In genomic region chr1:167332503-167332902, GRCh38 we compare ENCODE assay signal across 19 cellular contexts.
DNase-seq lines count a peak whose midpoint lies in the region; ATAC-seq and TF ChIP-seq lines count a peak whose summit lies in the region.
"Had no signal": no experiment of that assay in that cellular context is flagged by ENCODE, and none has a peak within 500 bp of the region (broad histone marks: within the 10 kb centered on the region; RNA-seq: fewer than 3 reads in every experiment).

No MANE protein-coding gene starts in this region.

- peaks cover 2% of the 10 kb centered on the region; the same call in 1 of the 2 replicates for H3K36me3 ChIP-seq in GM06990 (ENCODE audit: control insufficient read depth, insufficient read depth, low read length)
- no peaks in the 10 kb centered on the region for H3K36me3 ChIP-seq in effector memory CD4-positive, alpha-beta T cell (ENCODE audit: control insufficient read depth, insufficient read depth, low read length)
- H3K36me3 ChIP-seq: BE2C, HAP-1 had no signal

- H3K9me3 ChIP-seq in effector memory CD4-positive, alpha-beta T cell (ENCODE audit: control insufficient read depth, low read length), result no peaks in the 10 kb centered on the region
- H3K9me3 ChIP-seq: BE2C, HAP-1 had no signal

- ATAC-seq in WTC11, result no peak
- ATAC-seq: gastroesophageal sphincter, T-cell had no signal

- H3K36me3 Mint-ChIP-seq in osteocyte (ENCODE audit: unreplicated experiment), result peaks cover 8% of the 10 kb centered on the region
- peaks cover 13% of the 10 kb centered on the region for H3K36me3 Mint-ChIP-seq in mesothelial cell of epicardium
- peaks cover 13% of the 10 kb centered on the region for H3K36me3 Mint-ChIP-seq in WTC11

- no peaks in the 10 kb centered on the region for H3K27me3 ChIP-seq in GM06990 (replicated peaks; ENCODE audit: control insufficient read depth, insufficient read depth, low read length)
- no peaks in the 10 kb centered on the region for H3K27me3 ChIP-seq in effector memory CD4-positive, alpha-beta T cell (replicated peaks; ENCODE audit: control insufficient read depth, insufficient read depth, low read length, poor library complexity, severe bottlenecking)
- H3K27me3 ChIP-seq: ascending aorta, BE2C, gastroesophageal sphincter had no signal

- DNase-seq in GM06990 (ENCODE audit: extremely low read depth, insufficient read length) (no peak), OCI-M1 (lab: John Stamatoyannopoulos, UW) (peak; percentile 51), dedifferentiated amniotic fluid mesenchymal stem cell (ENCODE audit: extremely low spot score) (peak; percentile 26), osteocyte (ENCODE audit: extremely low spot score, unreplicated experiment) (no peak), mesothelial cell of epicardium (ENCODE audit: low spot score in 2 of 2, unreplicated experiment in 2 of 2) (no peak), NCI-H187 treated with DMSO at 0.1 percent for 48 hours (lab: John Stamatoyannopoulos, UW) (no peak), WTC11 (ENCODE audit: low spot score) (no peak)
- DNase-seq in effector memory CD4-positive, alpha-beta T cell, result no peak
- DNase-seq: activated CD4-positive, CD25-positive, alpha-beta regulatory T cell; activated effector memory CD4-positive, alpha-beta T cell treated with Interleukin-2 at 50 U/mL for 16 hours; BE2C; mammary epithelial cell; NCI-H1092; NCI-H748 treated with DMSO at 0.1 percent for 48 hours; T-cell had no signal

- peak overlapping the region; percentile 5 for H3K4me3 ChIP-seq in GM06990 (replicated peaks; ENCODE audit: low read depth, low read length)
- no peak overlapping the region for H3K4me3 ChIP-seq in effector memory CD4-positive, alpha-beta T cell (ENCODE audit: insufficient read depth, low read depth, low read length, poor library complexity, severe bottlenecking)
- H3K4me3 ChIP-seq: ascending aorta, gastroesophageal sphincter, HAP-1 had no signal

- no peaks in the 10 kb centered on the region for H3K4me1 ChIP-seq in effector memory CD4-positive, alpha-beta T cell (ENCODE audit: control insufficient read depth, insufficient read depth, low read length, poor library complexity, severe bottlenecking)
- H3K4me1 ChIP-seq: ascending aorta, BE2C had no signal

- H3K27me3 Mint-ChIP-seq in osteocyte (ENCODE audit: unreplicated experiment) (no peaks in the 10 kb centered on the region), mesothelial cell of epicardium (ENCODE audit: low read depth) (no peaks in the 10 kb centered on the region), WTC11 (ENCODE audit: low read depth) (no peaks in the 10 kb centered on the region)
- H3K27me3 Mint-ChIP-seq: T-cell had no signal

- H3K9me3 Mint-ChIP-seq in osteocyte (ENCODE audit: unreplicated experiment) (peaks cover 4% of the 10 kb centered on the region), mesothelial cell of epicardium (peaks cover 5% of the 10 kb centered on the region), WTC11 (no peaks in the 10 kb centered on the region)

- H3K27ac ChIP-seq in effector memory CD4-positive, alpha-beta T cell (ENCODE audit: insufficient read depth, low read length, poor library complexity, severe bottlenecking), result no peak overlapping the region
- H3K27ac ChIP-seq: ascending aorta, gastroesophageal sphincter had no signal

- H3K4me3 Mint-ChIP-seq in osteocyte (ENCODE audit: unreplicated experiment) (no peak overlapping the region), mesothelial cell of epicardium (no peak overlapping the region), WTC11 (no peak overlapping the region)
- H3K4me3 Mint-ChIP-seq: nephron, T-cell had no signal

- H3K27ac Mint-ChIP-seq in osteocyte (ENCODE audit: unreplicated experiment) (peak overlapping the region; percentile 1), mesothelial cell of epicardium (no peak overlapping the region), WTC11 (no peak overlapping the region)
- H3K27ac Mint-ChIP-seq: nephron, T-cell had no signal

- H3K4me1 Mint-ChIP-seq in osteocyte (ENCODE audit: unreplicated experiment) (peaks cover 21% of the 10 kb centered on the region), mesothelial cell of epicardium (peaks cover 5% of the 10 kb centered on the region), WTC11 (peaks cover 55% of the 10 kb centered on the region)

- TF ChIP-seq CTCF in GM06990 (IDR thresholded peaks at IDR 0.05; ENCODE audit: insufficient read depth, low read length, poor library complexity, severe bottlenecking) (no peak), osteocyte (IDR thresholded peaks at IDR 0.05) (no peak), mesothelial cell of epicardium (IDR thresholded peaks at IDR 0.05; ENCODE audit: unreplicated experiment) (no peak), WTC11 (IDR thresholded peaks at IDR 0.05) (no peak)

- POLR2A ChIA-PET in WTC11 (lab: Charles Lee), result no interaction called here

- CTCF ChIA-PET in WTC11 (lab: Charles Lee), result interaction anchor here (1.2 kb wide), 1 partner anchor 10 kb away, joined by 5 read pairs; no protein-coding TSS in a partner anchor

TF ChIP-seq in WTC11, 78 proteins besides CTCF, POLR2A, EP300 and RAD21:
- no peak for TF ChIP-seq FOXK1 (CRISPR knock-in tag; IDR thresholded peaks at IDR 0.05)
- TF ChIP-seq E2F1 (CRISPR knock-in tag; IDR thresholded peaks at IDR 0.05), result no peak
- no peak for TF ChIP-seq SMAD3 (CRISPR knock-in tag; IDR thresholded peaks at IDR 0.05; ENCODE audit: borderline replicate concordance)
- TF ChIP-seq USF2 (CRISPR knock-in tag; IDR thresholded peaks at IDR 0.05), result no peak
- no peak for TF ChIP-seq NR1H2 (CRISPR knock-in tag; IDR thresholded peaks at IDR 0.05)
- TF ChIP-seq ZNF219 (CRISPR knock-in tag; IDR thresholded peaks at IDR 0.05; ENCODE audit: borderline replicate concordance), result no peak
- no peak for TF ChIP-seq RELA (CRISPR knock-in tag; IDR thresholded peaks at IDR 0.05; ENCODE audit: borderline replicate concordance)
- no peak for TF ChIP-seq CREB1 (CRISPR knock-in tag; IDR thresholded peaks at IDR 0.05)
- no peak for TF ChIP-seq ZNF416 (CRISPR knock-in tag; IDR thresholded peaks at IDR 0.05)
- TF ChIP-seq ATF2 (CRISPR knock-in tag; IDR thresholded peaks at IDR 0.05; ENCODE audit: borderline replicate concordance, low read depth), result no peak
- no peak for TF ChIP-seq MYBL2 (CRISPR knock-in tag; IDR thresholded peaks at IDR 0.05)
TF ChIP-seq in WTC11: peak in this region for 0.

Comparison
In these comparisons a context has a peak if more than half of its experiments do, and no peak if none do; other contexts are left out.
1. DNase-seq: peak in OCI-M1 (single experiment) and dedifferentiated amniotic fluid mesenchymal stem cell (single experiment); none in GM06990 (single experiment), osteocyte (single experiment), effector memory CD4-positive, alpha-beta T cell (0 of 3), mesothelial cell of epicardium (0 of 2), NCI-H187 treated with DMSO at 0.1 percent for 48 hours (single experiment) and WTC11 (single experiment).